In genomic region chr18:78620326-78620725, GRCh38 we compare ENCODE assay signal across 4 cellular contexts.
"Had no signal": no experiment of that assay in that cellular context is flagged by ENCODE, and none has a peak within 500 bp of the region (broad histone marks: within the 10 kb centered on the region; RNA-seq: fewer than 3 reads in every experiment).

No MANE protein-coding gene starts in this region.

- H3K4me2 ChIP-seq: GM23338 had no signal

- H3K36me3 Mint-ChIP-seq: IgD-negative memory B cell had no signal

- ATAC-seq: GM23338 had no signal

- H3K27ac Mint-ChIP-seq: GM23338, H9, IgD-negative memory B cell had no signal

- H3K4me3 ChIP-seq: GM23338 had no signal

- H3K4me1 Mint-ChIP-seq: GM23338 had no signal

- DNase-seq: HCEC 1CT had no signal

- H3K4me3 Mint-ChIP-seq: GM23338, H9, IgD-negative memory B cell had no signal
